Comparison of ENCODE assay signal across 24 cellular contexts in the genomic region with DNA sequence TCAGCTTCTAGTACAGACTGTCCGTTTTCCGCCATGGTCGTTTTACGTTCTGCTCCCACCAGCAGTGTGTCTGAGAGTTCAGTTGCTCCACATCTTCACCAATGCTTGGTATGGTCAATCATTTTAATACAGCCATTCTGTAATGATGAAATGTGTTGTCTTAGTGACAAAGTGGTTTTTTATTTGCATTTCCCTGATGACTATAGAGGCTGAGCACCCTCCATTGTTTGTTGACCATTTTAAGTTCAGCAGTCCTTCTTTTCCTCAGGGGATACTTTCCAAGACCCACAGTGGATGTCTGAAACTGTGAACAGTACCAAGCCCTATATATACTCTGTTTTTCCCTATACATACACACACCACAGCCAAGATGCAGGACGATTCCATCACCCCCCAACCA. TPM values are rescaled to one million over a fixed set of nuclear protein-coding genes. Genes with fewer than 3 reads are reported as not detected.
"Had no signal": no experiment of that assay in that cellular context is flagged by ENCODE, and none has a peak within 500 bp of the region (broad histone marks: within the 10 kb centered on the region; RNA-seq: fewer than 3 reads in every experiment).

No MANE protein-coding gene starts in this region.

- H3K4me2 ChIP-seq: KMS-11 had no signal

- ATAC-seq: K562, Right ventricle myocardium inferior, SK-N-SH treated with all-trans-retinoic acid at 6 μM for 48 hours had no signal

- H3K9ac ChIP-seq: KMS-11 had no signal

- H3K36me3 ChIP-seq: Peyer's patch, SJCRH30 had no signal

- H3K4me1 ChIP-seq: Peyer's patch, SJCRH30 had no signal

- H3K4me3 ChIP-seq: K562, Peyer's patch, SJCRH30 had no signal

- H3K27me3 ChIP-seq: Peyer's patch, SJCRH30 had no signal

- DNase-seq: Kasumi-1, MM.1S, NCI-H1092 treated with DMSO at 0.1 percent for 48 hours, NCI-H1436, NCI-H187, NCI-H2029, NCI-H2081 treated with DMSO at 0.1 percent for 48 hours, NCI-H2171, NCI-H226, NCI-H446 treated with DMSO at 0.1 percent for 48 hours, NCI-H510A treated with DMSO at 0.1 percent for 48 hours, NCI-H82, Peyer's patch, SHP77 treated with DMSO at 0.1 percent for 48 hours, SJCRH30, T-helper 1 cell had no signal

- H3K9me3 ChIP-seq: Peyer's patch, SJCRH30 had no signal

- H3K27ac ChIP-seq: HL-60, KMS-11, Peyer's patch, SJCRH30 had no signal

RNA-seq across cellular contexts. Expression of gene C3orf20, which starts 55.8 kb away (rescaled TPM):
- total RNA-seq: M059J, Peyer's patch, Right ventricle myocardium inferior, RPMI7951, SJCRH30 had no signal
- polyA plus RNA-seq: IgD-negative memory B cell, K562 had no signal
